ENCODE assay signal across 20 cellular contexts in the genomic region with DNA sequence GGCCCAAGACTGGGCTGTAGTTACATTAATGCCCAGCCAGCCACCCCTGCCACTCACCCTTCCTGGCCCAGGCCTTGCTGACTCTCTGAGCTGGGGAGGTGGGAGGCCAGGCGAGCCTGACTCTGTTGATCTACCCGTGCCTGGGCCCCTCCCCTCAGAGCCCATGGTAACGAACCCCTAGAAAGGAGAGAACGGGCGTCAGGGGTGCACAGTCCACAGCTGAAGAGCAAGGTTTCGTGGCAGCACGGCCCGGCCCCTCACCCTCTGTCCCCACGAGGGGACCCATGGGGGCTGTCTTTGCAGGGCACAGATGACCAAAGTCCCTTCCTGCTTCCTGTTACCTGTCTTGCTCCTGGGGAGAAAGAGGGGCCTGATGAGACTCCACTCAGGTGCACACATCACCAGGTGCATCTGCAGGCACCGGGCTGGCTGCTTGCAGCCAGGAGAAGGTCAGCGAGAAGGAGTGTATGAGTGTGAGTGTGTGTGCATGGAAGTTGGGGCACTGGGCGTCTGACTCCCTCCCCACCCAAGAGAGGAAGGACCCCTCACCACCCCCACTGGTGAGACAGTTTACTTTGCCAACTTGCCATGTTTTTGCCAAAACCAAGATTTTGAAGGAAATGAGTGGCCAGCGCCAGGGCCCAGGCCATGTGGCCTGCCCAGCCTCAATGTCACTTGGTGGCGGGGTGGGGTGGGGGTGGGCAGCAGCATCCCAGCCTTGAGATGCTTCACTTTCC.
DNase-seq lines count a peak whose midpoint lies in the region; ATAC-seq, FAIRE-seq and TF ChIP-seq lines count a peak whose summit lies in the region.
"Had no signal": no experiment of that assay in that cellular context is flagged by ENCODE, and none has a peak within 500 bp of the region (broad histone marks: within the 10 kb centered on the region; RNA-seq: fewer than 3 reads in every experiment).

No MANE protein-coding gene starts in this region.

- no peaks in the 10 kb centered on the region for H3K4me1 Mint-ChIP-seq in progenitor cell of endocrine pancreas (ENCODE audit: low read depth)
- peaks cover 7% of the 10 kb centered on the region for H3K4me1 Mint-ChIP-seq in activated T-helper 1 cell treated with anti-CD3 and anti-CD28 coated beads, Interleukin-12 subunit alpha, Interleukin-12 subunit beta, Interleukin-2, Interleukin-4 antibody, amounts not matched to agents 30 ng/mL and 10 ng/mL and 1 ng/mL, durations not matched to agents 14 hours and 24 hours and 36 hours (ENCODE audit: low read depth)

- H4K20me1 ChIP-seq in SK-N-SH (ENCODE audit: insufficient read depth) (peaks cover 4% of the 10 kb centered on the region; the same call in 1 of the 2 replicates), OCI-LY7 (ENCODE audit: insufficient read depth, low read length) (no peaks in the 10 kb centered on the region), H1 (replicated peaks in 1 of 2; ENCODE audit: control insufficient read depth in 1 of 2, insufficient read depth in 2 of 2, low read length in 2 of 2) (peaks cover 2 to 3% of the 10 kb centered on the region in 2 experiments)

- no peak overlapping the region for H2AK5ac ChIP-seq in H1 (ENCODE audit: low read depth, low read length)

- no peak overlapping the region for H4K8ac ChIP-seq in H1 (ENCODE audit: extremely low read depth, insufficient read depth, low read length)

- H4K5ac ChIP-seq in H1 (ENCODE audit: insufficient read length, low read depth, low read length) = no peak overlapping the region

- intact Hi-C loops in OCI-LY7 (cut with micrococcal nuclease; ENCODE audit: unreplicated experiment) = no loop called here
- intact Hi-C loops in activated T-helper 1 cell treated with anti-CD3 and anti-CD28 coated beads, Interleukin-12 subunit alpha, Interleukin-12 subunit beta, Interleukin-2, Interleukin-4 antibody, amounts not matched to agents 30 ng/mL and 10 ng/mL and 1 ng/mL, durations not matched to agents 14 hours and 24 hours and 36 hours (cut with micrococcal nuclease) = no loop called here

- H3K18ac ChIP-seq in H1 (ENCODE audit: extremely low read depth, low read length) = no peak overlapping the region

- no peak overlapping the region for H3K4me3 ChIP-seq in SK-N-SH (ENCODE audit: low read depth in 2 of 2, low read length in 1 of 2)
- H3K4me3 ChIP-seq in OCI-LY7 (ENCODE audit: low read depth, low read length, poor library complexity, severe bottlenecking) = no peak overlapping the region
- no peak overlapping the region for H3K4me3 ChIP-seq in H1 (ENCODE audit: extremely low read depth in 1 of 4, insufficient read depth in 2 of 4, low read depth in 3 of 4, low read length in 4 of 4)

- H3K9me2 ChIP-seq in SK-N-SH (no peaks in the 10 kb centered on the region), OCI-LY7 (ENCODE audit: insufficient read depth, low read length) (no peaks in the 10 kb centered on the region)

- no peaks in the 10 kb centered on the region for H3K9me3 Mint-ChIP-seq in progenitor cell of endocrine pancreas (ENCODE audit: low read depth)
- H3K9me3 Mint-ChIP-seq in activated T-helper 1 cell treated with anti-CD3 and anti-CD28 coated beads, Interleukin-12 subunit alpha, Interleukin-12 subunit beta, Interleukin-2, Interleukin-4 antibody, amounts not matched to agents 30 ng/mL and 10 ng/mL and 1 ng/mL, durations not matched to agents 14 hours and 24 hours and 36 hours = no peaks in the 10 kb centered on the region
- H3K9me3 Mint-ChIP-seq: T-helper 1 cell treated with Interleukin-12 subunit alpha and Interleukin-12 subunit beta and Interleukin-4 antibody, amounts not matched to agents 30 μg/mL and 1 μg/mL, for 36 hours had no signal

- H3K4me1 ChIP-seq in SK-N-SH (ENCODE audit: control insufficient read depth in 1 of 2, insufficient read depth in 2 of 2, low read depth in 1 of 2, low read length in 1 of 2) (peaks cover under 1 to 9% of the 10 kb centered on the region in 2 experiments; a peak in 2 of 4 replicates), OCI-LY7 (ENCODE audit: insufficient read depth, low read length, poor library complexity, severe bottlenecking) (peaks cover 7% of the 10 kb centered on the region), H1 (replicated peaks in 1 of 4; ENCODE audit: control insufficient read depth in 3 of 4, insufficient read depth in 4 of 4, low read length in 3 of 4) (peaks cover 0 to 7% (median under 1%) of the 10 kb centered on the region in 4 experiments; a peak in 3 of 7 replicates)

- no peak overlapping the region for H3K56ac ChIP-seq in H1 (replicated peaks; ENCODE audit: insufficient read length, low read depth, low read length)

- H3K27me3 ChIP-seq in SK-N-SH (ENCODE audit: insufficient read depth) (no peaks in the 10 kb centered on the region), H1 (replicated peaks in 1 of 4; ENCODE audit: control insufficient read depth in 3 of 4, extremely low read depth in 1 of 4, insufficient read depth in 3 of 4, low read length in 3 of 4) (no peaks in the 10 kb centered on the region)

- H4K91ac ChIP-seq in H1 (replicated peaks; ENCODE audit: insufficient read length, low read length) = no peak overlapping the region

- CTCF ChIA-PET in SK-N-SH (lab: Yijun Ruan, JAX) = interaction anchor here (0.7 to 21.9 kb wide), 7 partner anchors 48 to 514 kb away, joined by 3 to 566 read pairs (median 4); no protein-coding TSS in a partner anchor
- CTCF ChIA-PET in OCI-LY7 (lab: Charles Lee; ENCODE audit: unreplicated experiment) = no interaction called here
- CTCF ChIA-PET in H1 (lab: Charles Lee; ENCODE audit: partially characterized antibody) = interaction anchor here (0.7 to 2.0 kb wide), 3 partner anchors 29 to 631 kb away, joined by 3 to 7 read pairs (median 3); no protein-coding TSS in a partner anchor
- CTCF ChIA-PET in GM10248 (lab: Yijun Ruan, JAX) = interaction anchor here (0.9 to 1.8 kb wide), 3 partner anchors 13 to 70 kb away, joined by 3 to 5 read pairs (median 3); no protein-coding TSS in a partner anchor

- no peaks in the 10 kb centered on the region for H3K23me2 ChIP-seq in H1 (ENCODE audit: low read depth, low read length)

- FAIRE-seq in H1 (lab: Jason Lieb, UNC) = no peak
- FAIRE-seq: G401.6 had no signal

- peaks cover 13% of the 10 kb centered on the region for H3F3A ChIP-seq in SK-N-SH (replicated peaks; ENCODE audit: insufficient read depth)

- H3K27ac Mint-ChIP-seq in progenitor cell of endocrine pancreas = peak overlapping the region; percentile 81
- H3K27ac Mint-ChIP-seq in activated T-helper 1 cell treated with anti-CD3 and anti-CD28 coated beads, Interleukin-12 subunit alpha, Interleukin-12 subunit beta, Interleukin-2, Interleukin-4 antibody, amounts not matched to agents 30 ng/mL and 10 ng/mL and 1 ng/mL, durations not matched to agents 14 hours and 24 hours and 36 hours = no peak overlapping the region

- no peak for TF ChIP-seq EP300 in SK-N-SH (IDR thresholded peaks at IDR 0.05; ENCODE audit: borderline replicate concordance in 1 of 2, low read depth in 1 of 2, low read length in 1 of 2)
- TF ChIP-seq EP300 in H1 (IDR thresholded peaks at IDR 0.05; ENCODE audit: borderline replicate concordance in 1 of 2, low read depth in 2 of 2, low read length in 2 of 2) = no peak

- H3K79me2 ChIP-seq in SK-N-SH (ENCODE audit: insufficient read depth) (no peaks in the 10 kb centered on the region), OCI-LY7 (ENCODE audit: insufficient read depth, low read depth, low read length) (no peaks in the 10 kb centered on the region), H1 (ENCODE audit: control insufficient read depth in 1 of 2, insufficient read depth in 2 of 2, low read length in 2 of 2) (no peaks in the 10 kb centered on the region)

- no peak for ATAC-seq in SK-N-SH treated with all-trans-retinoic acid at 6 μM for 48 hours

- no peak overlapping the region for H3K4me3 Mint-ChIP-seq in progenitor cell of endocrine pancreas (ENCODE audit: low read depth)
- no peak overlapping the region for H3K4me3 Mint-ChIP-seq in activated T-helper 1 cell treated with anti-CD3 and anti-CD28 coated beads, Interleukin-12 subunit alpha, Interleukin-12 subunit beta, Interleukin-2, Interleukin-4 antibody, amounts not matched to agents 30 ng/mL and 10 ng/mL and 1 ng/mL, durations not matched to agents 14 hours and 24 hours and 36 hours
- H3K4me3 Mint-ChIP-seq: CD4-positive, alpha-beta memory T cell; T-helper 1 cell treated with Interleukin-12 subunit alpha and Interleukin-12 subunit beta and Interleukin-4 antibody, amounts not matched to agents 30 μg/mL and 1 μg/mL, for 36 hours had no signal

- H2BK12ac ChIP-seq in H1 (ENCODE audit: low read depth, low read length) = no peak overlapping the region

- no peak for TF ChIP-seq RAD21 in SK-N-SH (IDR thresholded peaks at IDR 0.05; ENCODE audit: low read length)
- no peak for TF ChIP-seq RAD21 in H1 (IDR thresholded peaks at IDR 0.05 in 1 of 2, conservative IDR thresholded peaks at IDR 0.05 in 1 of 2; ENCODE audit: low read depth in 2 of 2, low read length in 2 of 2)

- H3K9ac ChIP-seq in SK-N-SH (no peak overlapping the region), H1 (replicated peaks in 1 of 4; ENCODE audit: extremely low read depth in 1 of 4, low read depth in 3 of 4, low read length in 3 of 4) (no peak overlapping the region)

- no peaks in the 10 kb centered on the region for H3K27me3 Mint-ChIP-seq in progenitor cell of endocrine pancreas
- H3K27me3 Mint-ChIP-seq in activated T-helper 1 cell treated with anti-CD3 and anti-CD28 coated beads, Interleukin-12 subunit alpha, Interleukin-12 subunit beta, Interleukin-2, Interleukin-4 antibody, amounts not matched to agents 30 ng/mL and 10 ng/mL and 1 ng/mL, durations not matched to agents 14 hours and 24 hours and 36 hours (ENCODE audit: insufficient read depth) = no peaks in the 10 kb centered on the region
- H3K27me3 Mint-ChIP-seq: CD4-positive, alpha-beta memory T cell had no signal

- H3K27ac ChIP-seq in SK-N-SH (ENCODE audit: low read depth in 2 of 2, low read length in 1 of 2) = peak overlapping the region in 1 of 2 experiments; percentile 14; a peak in 1 of 4 replicates
- H3K27ac ChIP-seq in OCI-LY7 (ENCODE audit: low read depth, low read length, poor library complexity, severe bottlenecking) = no peak overlapping the region
- H3K27ac ChIP-seq in H1 (ENCODE audit: low read depth, low read length) = no peak overlapping the region
- H3K27ac ChIP-seq: 22Rv1, epithelial cell of prostate, HL-60 had no signal

- H3K9me3 ChIP-seq in SK-N-SH (no peaks in the 10 kb centered on the region), OCI-LY7 (ENCODE audit: low read length) (no peaks in the 10 kb centered on the region), H1 (ENCODE audit: insufficient read depth in 2 of 2, low read depth in 1 of 2, low read length in 1 of 2) (no peaks in the 10 kb centered on the region)

- H3K36me3 ChIP-seq in SK-N-SH (replicated peaks in 1 of 2; ENCODE audit: control insufficient read depth in 1 of 2, insufficient read depth in 2 of 2, low read length in 1 of 2) = peaks cover 33 to 35% of the 10 kb centered on the region in 2 experiments
- H3K36me3 ChIP-seq in OCI-LY7 (ENCODE audit: insufficient read depth, low read length) = peaks cover 68% of the 10 kb centered on the region
- peaks cover 0 to 14% (median 13%) of the 10 kb centered on the region in 4 experiments; a peak in 5 of 8 replicates for H3K36me3 ChIP-seq in H1 (ENCODE audit: control insufficient read depth in 2 of 4, insufficient read depth in 4 of 4, low read length in 3 of 4)

- POLR2A ChIA-PET in SK-N-SH (lab: Yijun Ruan, JAX) = no interaction called here
- POLR2A ChIA-PET in OCI-LY7 (lab: Charles Lee) = no interaction called here
- POLR2A ChIA-PET in H1 (lab: Charles Lee; ENCODE audit: partially characterized antibody) = interaction anchor here (0.6 kb wide), 1 partner anchor 82 kb away, joined by 4 read pairs; no protein-coding TSS in a partner anchor
- POLR2A ChIA-PET in GM10248 (lab: Yijun Ruan, JAX) = no interaction called here

- peak; percentile 39 for DNase-seq in SK-N-SH
- DNase-seq in OCI-LY7 (ENCODE audit: low spot score) = no peak
- no peak for DNase-seq in H1 (ENCODE audit: low read depth in 1 of 2, low spot score in 2 of 2)
- DNase-seq in progenitor cell of endocrine pancreas (ENCODE audit: low spot score, unreplicated experiment) = no peak
- no peak for DNase-seq in activated T-helper 1 cell treated with anti-CD3 and anti-CD28 coated beads, Interleukin-12 subunit alpha, Interleukin-12 subunit beta, Interleukin-2, Interleukin-4 antibody, amounts not matched to agents 30 ng/mL and 10 ng/mL and 1 ng/mL, durations not matched to agents 14 hours and 24 hours and 36 hours (ENCODE audit: low spot score)
- no peak for DNase-seq in COR-L47 (lab: John Stamatoyannopoulos, UW)
- no peak for DNase-seq in GM10248 (ENCODE audit: extremely low spot score)
- DNase-seq: activated CD4-positive, alpha-beta T cell treated with anti-CD3 and anti-CD28 coated beads for 48 hours; CD4-positive, alpha-beta memory T cell; Karpas-422; NCI-H146; NCI-H510A; retina; stimulated activated CD4-positive, alpha-beta T cell treated with anti-CD3 and anti-CD28 coated beads, Interleukin-2, amount 100 ng/mL, for 48 hours had no signal

- H3K14ac ChIP-seq in H1 (ENCODE audit: insufficient read length) = no peak overlapping the region

- H3K23ac ChIP-seq in H1 (ENCODE audit: insufficient read length) = no peak overlapping the region

- WGBS in SK-N-SH (ENCODE audit: low lambda C conversion rate) = 93% methylated on average over 8 of the region's 14 CpGs
- 94% methylated on average over 14 of the region's 14 CpGs; no CpG with 5 or more reads in 1 of the 2 experiments for WGBS in H1 (ENCODE audit: extremely low coverage in 1 of 2, insufficient coverage in 1 of 2, insufficient read length in 1 of 2, insufficient replicate concordance in 2 of 2, low coverage in 1 of 2, low lambda C conversion rate in 2 of 2, missing lambda C conversion rate in 1 of 2), 2 experiments

- BruUV-seq in OCI-LY7 (replicated peaks; lab: Mats Ljungman, UMichigan) = TSS peak; percentile 85

- H2BK20ac ChIP-seq in H1 (ENCODE audit: low read length) = no peak overlapping the region

- TF ChIP-seq POLR2A in H1 (IDR thresholded peaks at IDR 0.05; ENCODE audit: control extremely low read depth in 1 of 2, low read depth in 2 of 2, low read length in 2 of 2) = no peak

- TF ChIP-seq CTCF in SK-N-SH (IDR thresholded peaks at IDR 0.05) = no peak
- TF ChIP-seq CTCF in OCI-LY7 (conservative IDR thresholded peaks at IDR 0.05; ENCODE audit: low read length) = no peak
- no peak for TF ChIP-seq CTCF in H1 (IDR thresholded peaks at IDR 0.05; ENCODE audit: control extremely low read depth in 1 of 3, insufficient read depth in 1 of 3, low read depth in 1 of 3, low read length in 3 of 3)
- no peak for TF ChIP-seq CTCF in progenitor cell of endocrine pancreas (IDR thresholded peaks at IDR 0.05; ENCODE audit: unreplicated experiment)
- no peak for TF ChIP-seq CTCF in GM10248 (IDR thresholded peaks at IDR 0.05; ENCODE audit: control extremely low read depth, extremely low read depth, low read depth, missing control alignments)

- no peak overlapping the region for H2BK5ac ChIP-seq in H1 (ENCODE audit: low read depth, low read length)

- peaks cover 13% of the 10 kb centered on the region for H3K36me3 Mint-ChIP-seq in progenitor cell of endocrine pancreas (ENCODE audit: insufficient read depth)
- peaks cover 22% of the 10 kb centered on the region for H3K36me3 Mint-ChIP-seq in activated T-helper 1 cell treated with anti-CD3 and anti-CD28 coated beads, Interleukin-12 subunit alpha, Interleukin-12 subunit beta, Interleukin-2, Interleukin-4 antibody, amounts not matched to agents 30 ng/mL and 10 ng/mL and 1 ng/mL, durations not matched to agents 14 hours and 24 hours and 36 hours (ENCODE audit: low read depth)

- H3K79me1 ChIP-seq in H1 (ENCODE audit: low read depth, low read length) = peaks cover 2% of the 10 kb centered on the region; the same call in 1 of the 2 replicates

- no peak overlapping the region for H2AFZ ChIP-seq in SK-N-SH (ENCODE audit: low read depth)
- no peak overlapping the region for H2AFZ ChIP-seq in OCI-LY7 (ENCODE audit: low read length)
- no peak overlapping the region for H2AFZ ChIP-seq in H1 (ENCODE audit: low read length)

- no peak overlapping the region for H2BK120ac ChIP-seq in H1 (replicated peaks; ENCODE audit: low read depth, low read length)

- H3K4me2 ChIP-seq in SK-N-SH = no peak overlapping the region
- H3K4me2 ChIP-seq in OCI-LY7 (ENCODE audit: low read length) = no peak overlapping the region
- no peak overlapping the region for H3K4me2 ChIP-seq in H1 (ENCODE audit: insufficient read depth in 1 of 2, low read depth in 2 of 2, low read length in 2 of 2)

- H3K4ac ChIP-seq in H1 (replicated peaks; ENCODE audit: insufficient read length, low read depth, low read length) = no peak overlapping the region

- no peak overlapping the region for H2BK15ac ChIP-seq in H1 (ENCODE audit: low read length)
